ENCODE assay signal across 31 cellular contexts in the genomic region with DNA sequence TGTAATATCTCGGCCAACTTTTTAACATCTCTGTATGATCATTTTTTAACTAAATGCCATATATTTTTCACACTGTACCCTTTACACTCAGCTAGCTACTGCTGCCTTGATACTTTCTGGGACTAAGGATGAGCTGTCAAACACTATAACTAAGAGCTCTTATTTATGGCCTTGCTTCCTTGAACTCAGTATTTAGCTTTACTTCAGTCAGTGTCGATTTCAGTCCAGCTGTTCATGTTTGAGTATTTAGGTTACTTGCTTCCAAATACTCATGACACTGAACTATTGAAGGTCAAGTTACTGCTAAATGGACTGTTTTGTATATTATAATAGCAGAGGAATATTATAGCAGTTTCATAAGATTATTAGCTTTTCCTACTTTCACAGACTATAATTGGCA.
"Had no signal": no experiment of that assay in that cellular context is flagged by ENCODE, and none has a peak within 500 bp of the region (broad histone marks: within the 10 kb centered on the region; RNA-seq: fewer than 3 reads in every experiment).

No MANE protein-coding gene starts in this region.

- H3K4me1 ChIP-seq: SJCRH30 had no signal

- H3K9me3 ChIP-seq: SJCRH30 had no signal

- ATAC-seq: activated CD8-positive, alpha-beta T cell treated with anti-CD3 and anti-CD28 coated beads for 36 hours; activated T-cell treated with anti-CD3 and anti-CD28 coated beads, Interleukin-2, amount 50 U/mL, for 72 hours; activated T-helper 17 cell treated with anti-CD3 and anti-CD28 coated beads, Interleukin-2, amount 50 U/mL, for 72 hours; Panc1 had no signal

- FAIRE-seq: TTC549 had no signal

- H3K36me3 ChIP-seq: brain microvascular endothelial cell, SJCRH30 had no signal

- H3K4me3 ChIP-seq: SJCRH30, SK-N-MC had no signal

- H3K27me3 ChIP-seq: brain microvascular endothelial cell, SJCRH30 had no signal

- DNase-seq: activated CD4-positive, alpha-beta T cell treated with anti-CD3 and anti-CD28 coated beads, Interleukin-2, amount 10 ng/mL, durations not matched to agents 24 days and 14 days; activated CD4-positive, alpha-beta T cell treated with anti-CD3 and anti-CD28 coated beads, Interleukin-2, amount 50 U/mL, for 4 hours; activated CD8-positive, alpha-beta T cell treated with anti-CD3 and anti-CD28 coated beads for 36 hours; activated effector memory CD4-positive, alpha-beta T cell treated with anti-CD3 and anti-CD28 coated beads, Interleukin-2, amount 50 U/mL, for 16 hours; activated naive CD4-positive, alpha-beta T cell; activated naive CD4-positive, alpha-beta T cell treated with anti-CD3 and anti-CD28 coated beads, Interleukin-2, amount 50 U/mL, for 16 hours; activated naive CD8-positive, alpha-beta T cell treated with anti-CD3 and anti-CD28 coated beads for 36 hours; activated T-cell treated with anti-CD3 and anti-CD28 coated beads, Interleukin-2, amount 50 U/mL, for 1 hour; activated T-cell treated with anti-CD3 and anti-CD28 coated beads, Interleukin-2, amount 50 U/mL, for 72 hours; amniotic stem cell; aorta; brain microvascular endothelial cell; central memory CD4-positive, alpha-beta T cell; Kasumi-1; KG1; MM.1S; NCI-H1092 treated with DMSO at 0.1 percent for 48 hours; NCI-H1417; NCI-H146; NCI-H187; NCI-H2029 treated with DMSO at 0.1 percent for 48 hours; NCI-H2107; NCI-H2227 treated with DMSO at 0.1 percent for 48 hours; NCI-H446; NCI-H510A treated with DMSO at 0.1 percent for 48 hours; SHP77; SJCRH30 had no signal

- H3K27ac ChIP-seq: brain microvascular endothelial cell, SJCRH30, SK-N-MC had no signal
